8 cellular contexts compared by ENCODE assay signal in the genomic region with DNA sequence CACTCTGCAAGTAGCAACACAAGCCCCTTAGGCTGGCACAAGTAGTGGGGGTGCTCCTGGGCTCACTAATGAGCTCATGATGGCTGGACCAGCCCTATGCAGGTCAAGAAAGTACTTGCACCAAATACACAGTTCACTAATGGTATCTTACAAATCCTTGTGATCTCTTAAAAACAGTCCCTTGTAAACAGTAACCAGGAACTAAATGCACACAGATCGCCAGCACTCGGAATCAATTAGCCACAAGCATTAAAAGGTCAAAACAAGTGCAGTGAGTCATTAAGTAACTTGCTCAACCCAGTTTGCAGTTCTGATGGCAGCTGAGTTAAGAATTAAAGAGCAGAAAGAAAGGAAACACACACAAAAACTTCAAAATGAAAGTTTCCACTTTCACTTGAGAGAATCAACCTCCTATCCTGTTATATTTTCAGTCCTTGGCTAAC. TPM values are rescaled to one million over a fixed set of nuclear protein-coding genes. Genes with fewer than 3 reads are reported as not detected.
DNase-seq lines count a peak whose midpoint lies in the region; ATAC-seq, FAIRE-seq and TF ChIP-seq lines count a peak whose summit lies in the region.

No MANE protein-coding gene starts in this region.

- 6% methylated on average over 2 of the region's 2 CpGs for WGBS in hepatocyte (ENCODE audit: low lambda C conversion rate, missing lambda C conversion rate)

- no peaks in the 10 kb centered on the region for H3K9me3 Mint-ChIP-seq in activated T-helper 1 cell treated with anti-CD3 and anti-CD28 coated beads, Interleukin-12 subunit alpha, Interleukin-12 subunit beta, Interleukin-2, Interleukin-4 antibody, amounts not matched to agents 30 ng/mL and 10 ng/mL and 1 ng/mL, durations not matched to agents 14 hours and 24 hours and 36 hours
- H3K9me3 Mint-ChIP-seq in stimulated activated naive CD8-positive, alpha-beta T cell treated with anti-CD3 and anti-CD28 coated beads, Interleukin-15, amount 100 ng/mL, for 72 hours = no peaks in the 10 kb centered on the region

- H3K4me2 ChIP-seq in hepatocyte = peak overlapping the region; percentile 27

- peak; percentile 84 for FAIRE-seq in GM12891 (lab: Jason Lieb, UNC)

- no peaks in the 10 kb centered on the region for H3K27me3 ChIP-seq in hepatocyte

- H3K27me3 Mint-ChIP-seq in activated T-helper 1 cell treated with anti-CD3 and anti-CD28 coated beads, Interleukin-12 subunit alpha, Interleukin-12 subunit beta, Interleukin-2, Interleukin-4 antibody, amounts not matched to agents 30 ng/mL and 10 ng/mL and 1 ng/mL, durations not matched to agents 14 hours and 24 hours and 36 hours (ENCODE audit: insufficient read depth) = no peaks in the 10 kb centered on the region
- H3K27me3 Mint-ChIP-seq in stimulated activated naive CD8-positive, alpha-beta T cell treated with anti-CD3 and anti-CD28 coated beads, Interleukin-15, amount 100 ng/mL, for 72 hours = no peaks in the 10 kb centered on the region

- H3K4me1 ChIP-seq in hepatocyte (ENCODE audit: insufficient read depth) = peaks cover 7% of the 10 kb centered on the region

- H3K27ac Mint-ChIP-seq in activated T-helper 1 cell treated with anti-CD3 and anti-CD28 coated beads, Interleukin-12 subunit alpha, Interleukin-12 subunit beta, Interleukin-2, Interleukin-4 antibody, amounts not matched to agents 30 ng/mL and 10 ng/mL and 1 ng/mL, durations not matched to agents 14 hours and 24 hours and 36 hours = peak overlapping the region; percentile 79
- H3K27ac Mint-ChIP-seq in stimulated activated naive CD8-positive, alpha-beta T cell treated with anti-CD3 and anti-CD28 coated beads, Interleukin-15, amount 100 ng/mL, for 72 hours = peak overlapping the region; percentile 91 to 94

- intact Hi-C loops in activated T-helper 1 cell treated with anti-CD3 and anti-CD28 coated beads, Interleukin-12 subunit alpha, Interleukin-12 subunit beta, Interleukin-2, Interleukin-4 antibody, amounts not matched to agents 30 ng/mL and 10 ng/mL and 1 ng/mL, durations not matched to agents 14 hours and 24 hours and 36 hours (cut with micrococcal nuclease) = loop anchor here (1.0 kb wide), 5 partner anchors 26 to 160 kb away; no protein-coding TSS in a partner anchor

- H3K9me2 ChIP-seq in hepatocyte (replicated peaks; ENCODE audit: insufficient read depth) = no peaks in the 10 kb centered on the region

- H2AFZ ChIP-seq in hepatocyte = no peak overlapping the region

- DNase-seq in GM12891 (ENCODE audit: insufficient read length, low spot score) (peak; percentile 42), LHCN-M2 (ENCODE audit: low read depth) (peak; percentile 86), hepatocyte (ENCODE audit: low spot score) (peak; percentile 61), NCI-H526 (lab: John Stamatoyannopoulos, UW) (no peak), NCI-H2171 treated with DMSO at 0.1 percent for 48 hours (lab: John Stamatoyannopoulos, UW) (no peak)
- peak; percentile 9 for DNase-seq in activated T-helper 1 cell treated with anti-CD3 and anti-CD28 coated beads, Interleukin-12 subunit alpha, Interleukin-12 subunit beta, Interleukin-2, Interleukin-4 antibody, amounts not matched to agents 30 ng/mL and 10 ng/mL and 1 ng/mL, durations not matched to agents 14 hours and 24 hours and 36 hours (ENCODE audit: low spot score)
- DNase-seq in stimulated activated naive CD8-positive, alpha-beta T cell treated with anti-CD3 and anti-CD28 coated beads, Interleukin-15, amount 100 ng/mL, for 72 hours = peak; percentile 48 to 61

- H3K36me3 Mint-ChIP-seq in activated T-helper 1 cell treated with anti-CD3 and anti-CD28 coated beads, Interleukin-12 subunit alpha, Interleukin-12 subunit beta, Interleukin-2, Interleukin-4 antibody, amounts not matched to agents 30 ng/mL and 10 ng/mL and 1 ng/mL, durations not matched to agents 14 hours and 24 hours and 36 hours (ENCODE audit: low read depth) = peaks cover 59% of the 10 kb centered on the region

- H3K4me3 Mint-ChIP-seq in activated T-helper 1 cell treated with anti-CD3 and anti-CD28 coated beads, Interleukin-12 subunit alpha, Interleukin-12 subunit beta, Interleukin-2, Interleukin-4 antibody, amounts not matched to agents 30 ng/mL and 10 ng/mL and 1 ng/mL, durations not matched to agents 14 hours and 24 hours and 36 hours = peak overlapping the region; percentile 53
- H3K4me3 Mint-ChIP-seq in stimulated activated naive CD8-positive, alpha-beta T cell treated with anti-CD3 and anti-CD28 coated beads, Interleukin-15, amount 100 ng/mL, for 72 hours = peak overlapping the region; percentile 75 to 81

- H3K4me3 ChIP-seq in hepatocyte = no peak overlapping the region

- peaks cover 73% of the 10 kb centered on the region for H3K79me2 ChIP-seq in hepatocyte

- H3K9me3 ChIP-seq in hepatocyte (ENCODE audit: low read depth) = no peaks in the 10 kb centered on the region

- ATAC-seq in GM21825 (IDR thresholded peaks at IDR 0.05; ENCODE audit: unreplicated experiment) = peak; percentile 77
- peak; percentile 90 for ATAC-seq in stimulated activated naive CD8-positive, alpha-beta T cell treated with anti-CD3 and anti-CD28 coated beads, Interleukin-15, amount 100 ng/mL, for 72 hours

- no peak for TF ChIP-seq CTCF in hepatocyte (IDR thresholded peaks at IDR 0.05; ENCODE audit: poor library complexity)

- peak overlapping the region; percentile 62 for H3K27ac ChIP-seq in hepatocyte

- H3K36me3 ChIP-seq in hepatocyte (replicated peaks; ENCODE audit: insufficient read depth, low read depth) = no peaks in the 10 kb centered on the region

- no peak for TF ChIP-seq POLR2A in GM12891 (IDR thresholded peaks at IDR 0.05; ENCODE audit: low read depth, low read length)

- H3K4me1 Mint-ChIP-seq in activated T-helper 1 cell treated with anti-CD3 and anti-CD28 coated beads, Interleukin-12 subunit alpha, Interleukin-12 subunit beta, Interleukin-2, Interleukin-4 antibody, amounts not matched to agents 30 ng/mL and 10 ng/mL and 1 ng/mL, durations not matched to agents 14 hours and 24 hours and 36 hours (ENCODE audit: low read depth) = peaks cover 81% of the 10 kb centered on the region
- peaks cover 94% of the 10 kb centered on the region for H3K4me1 Mint-ChIP-seq in stimulated activated naive CD8-positive, alpha-beta T cell treated with anti-CD3 and anti-CD28 coated beads, Interleukin-15, amount 100 ng/mL, for 72 hours

- H4K20me1 ChIP-seq in hepatocyte (ENCODE audit: insufficient read depth, poor library complexity, severe bottlenecking) = peaks cover 17% of the 10 kb centered on the region

TF ChIP-seq in GM12891, 5 proteins besides CTCF, POLR2A, EP300 and RAD21:
- TF ChIP-seq POU2F2 (IDR thresholded peaks at IDR 0.05; ENCODE audit: low read depth, low read length) = peak; percentile 32; the same call in 1 of the 2 replicates
- no peak for TF ChIP-seq PAX5 (IDR thresholded peaks at IDR 0.05; ENCODE audit: insufficient read depth, low read length, severe bottlenecking)
TF ChIP-seq in GM12891: peak in this region for 1.

RNA-seq across cellular contexts. Expression of a gene that starts 43.2 kb away (rescaled TPM):
- 12.8 TPM for polyA plus RNA-seq in GM12891 (2012; ENCODE audit: low read depth, missing spikeins)
- total RNA-seq in LHCN-M2 (2014; rRNA removed) (2.8 and 5.5 TPM in 2 replicates), hepatocyte (39.6 and 41.7 TPM in 2 replicates)
- 3.5 TPM for polyA plus RNA-seq in LHCN-M2 (2012)
- 59.2 and 64.1 TPM in 2 replicates for total RNA-seq in activated T-helper 1 cell treated with anti-CD3 and anti-CD28 coated beads, Interleukin-12 subunit alpha, Interleukin-12 subunit beta, Interleukin-2, Interleukin-4 antibody, amounts not matched to agents 30 ng/mL and 10 ng/mL and 1 ng/mL, durations not matched to agents 14 hours and 24 hours and 36 hours
- 52.4 and 63.8 TPM in 2 replicates for polyA plus RNA-seq in hepatocyte

Comparison
In these comparisons a context has a peak if more than half of its experiments do, and no peak if none do; other contexts are left out.
1. DNase-seq: peak in GM12891 (single experiment), LHCN-M2 (single experiment), activated T-helper 1 cell treated with anti-CD3 and anti-CD28 coated beads, Interleukin-12 subunit alpha, Interleukin-12 subunit beta, Interleukin-2, Interleukin-4 antibody, amounts not matched to agents 30 ng/mL and 10 ng/mL and 1 ng/mL, durations not matched to agents 14 hours and 24 hours and 36 hours (single experiment), hepatocyte (single experiment) and stimulated activated naive CD8-positive, alpha-beta T cell treated with anti-CD3 and anti-CD28 coated beads, Interleukin-15, amount 100 ng/mL, for 72 hours (2 of 2); none in NCI-H526 (0 of 2) and NCI-H2171 treated with DMSO at 0.1 percent for 48 hours (single experiment).